Comparison of ENCODE assay signal across 8 cellular contexts in the genomic region with DNA sequence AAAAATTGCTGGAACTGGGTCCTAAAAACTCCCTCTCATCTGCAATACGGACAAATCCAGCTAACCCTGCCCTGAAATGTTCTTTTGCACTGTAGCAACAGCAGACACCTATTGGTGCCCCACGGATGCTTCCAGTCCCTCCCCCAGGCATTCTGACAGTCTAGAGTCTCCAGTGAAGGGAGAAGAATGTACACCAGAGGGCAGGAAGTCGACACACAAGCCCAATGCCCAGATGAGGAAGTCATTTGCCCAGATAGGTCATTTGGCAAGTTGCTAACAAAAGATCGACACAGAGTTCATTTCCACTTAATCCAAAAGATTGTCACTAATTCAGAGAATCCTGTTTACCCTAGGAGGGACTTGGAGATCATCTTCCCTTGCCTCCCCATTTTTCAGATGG.
DNase-seq lines count a peak whose midpoint lies in the region; ATAC-seq and TF ChIP-seq lines count a peak whose summit lies in the region.

No MANE protein-coding gene starts in this region.

- H3K27me3 Mint-ChIP-seq in immature natural killer cell (ENCODE audit: low read depth in 3 of 3) = no peaks in the 10 kb centered on the region

- peak; percentile 43 for ATAC-seq in GM21786 (IDR thresholded peaks at IDR 0.05; ENCODE audit: unreplicated experiment)
- ATAC-seq in GM19452 (IDR thresholded peaks at IDR 0.05; ENCODE audit: unreplicated experiment) = no peak

- H3K4me3 Mint-ChIP-seq in immature natural killer cell = no peak overlapping the region

- no peaks in the 10 kb centered on the region for H3K9me3 Mint-ChIP-seq in immature natural killer cell

- peak overlapping the region in 1 of 6 donors; percentile 25 for H3K27ac Mint-ChIP-seq in immature natural killer cell

- TF ChIP-seq POLR2A in Raji (IDR thresholded peaks at IDR 0.05; ENCODE audit: insufficient read depth, low read depth, low read length) = 0 out of 2 replicates have a peak, but pooled peaks have one; percentile 24

- peaks cover 0 to 15% of the 10 kb centered on the region in 2 donors for H3K4me1 Mint-ChIP-seq in immature natural killer cell

- H3K36me3 Mint-ChIP-seq in immature natural killer cell = no peaks in the 10 kb centered on the region

- DNase-seq in CD1c-positive myeloid dendritic cell (ENCODE audit: extremely low spot score) (peak; percentile 80), immature natural killer cell (peak; percentile 5 to 14 (median 9)), NCI-H526 treated with DMSO at 0.1 percent for 48 hours (lab: John Stamatoyannopoulos, UW) (no peak), iPS-NIHi7 (ENCODE audit: extremely low spot score) (no peak)
- DNase-seq in stimulated activated CD4-positive, alpha-beta T cell treated with anti-CD3 and anti-CD28 coated beads, Interleukin-12 subunit alpha, Interleukin-12 subunit beta, amount 100 ng/mL, for 4 hours = no peak

Comparison
In these comparisons a context has a peak if more than half of its experiments do, and no peak if none do; other contexts are left out.
1. DNase-seq: peak in CD1c-positive myeloid dendritic cell (single experiment) and immature natural killer cell (3 of 3); none in stimulated activated CD4-positive, alpha-beta T cell treated with anti-CD3 and anti-CD28 coated beads, Interleukin-12 subunit alpha, Interleukin-12 subunit beta, amount 100 ng/mL, for 4 hours (single experiment), NCI-H526 treated with DMSO at 0.1 percent for 48 hours (single experiment) and iPS-NIHi7 (single experiment).